In genomic region chr6:90790058-90790457, GRCh38 we compare ENCODE assay signal across 21 cellular contexts.
DNase-seq lines count a peak whose midpoint lies in the region; ATAC-seq, FAIRE-seq and TF ChIP-seq lines count a peak whose summit lies in the region.
"Had no signal": no experiment of that assay in that cellular context is flagged by ENCODE, and none has a peak within 500 bp of the region (broad histone marks: within the 10 kb centered on the region; RNA-seq: fewer than 3 reads in every experiment).

No MANE protein-coding gene starts in this region.

- H3K36me3 Mint-ChIP-seq in stimulated activated naive B cell treated with anti-CD40 and anti-IgM and Interleukin-4, amounts not matched to agents 10 μg/mL and 1 μg/mL and 100 μg/mL, for 72 hours = no peaks in the 10 kb centered on the region
- H3K36me3 Mint-ChIP-seq: activated naive CD8-positive, alpha-beta T cell treated with anti-CD3 and anti-CD28 coated beads, Interleukin-2, amount 10 ng/mL, durations not matched to agents 7 days and 5 days; CD4-positive, CD25-positive, alpha-beta regulatory T cell; neural progenitor cell had no signal

- DNase-seq in EH (ENCODE audit: low read depth) (peak; percentile 39), RWPE2 (ENCODE audit: low spot score) (no peak), fibroblast of mammary gland (ENCODE audit: low read depth) (peak; percentile 11), osteoblast (ENCODE audit: insufficient read length, low spot score, missing footprints) (no peak), midbrain (lab: John Stamatoyannopoulos, UW) (no peak), GM12892 (ENCODE audit: insufficient read length) (no peak)
- no peak for DNase-seq in effector memory CD4-positive, alpha-beta T cell
- DNase-seq in stimulated activated naive B cell treated with anti-CD40 and anti-IgM and Interleukin-4, amounts not matched to agents 10 μg/mL and 1 μg/mL and 100 μg/mL, for 72 hours = no peak
- DNase-seq: activated CD4-positive, alpha-beta T cell treated with anti-CD3 and anti-CD28 coated beads for 36 hours; activated naive CD8-positive, alpha-beta T cell treated with anti-CD3 and anti-CD28 coated beads, Interleukin-2, amount 10 ng/mL, durations not matched to agents 7 days and 5 days; CD4-positive, CD25-positive, alpha-beta regulatory T cell; H7; NCI-H1930; NCI-H82; SHP77; stimulated activated CD4-positive, alpha-beta T cell treated with anti-CD3 and anti-CD28 coated beads, Interleukin-12 subunit alpha, Interleukin-12 subunit beta, amount 100 ng/mL, for 4 hours had no signal

- ATAC-seq in RWPE2 (ENCODE audit: low read depth) = peak; percentile 44; the same call in 2 of the 3 replicates
- no peak for ATAC-seq in stimulated activated naive B cell treated with anti-CD40 and anti-IgM and Interleukin-4, amounts not matched to agents 10 μg/mL and 1 μg/mL and 100 μg/mL, for 72 hours (replicated peaks)
- ATAC-seq: activated CD4-positive, alpha-beta T cell treated with anti-CD3 and anti-CD28 coated beads for 36 hours had no signal

- no peaks in the 10 kb centered on the region for H3K9me3 ChIP-seq in RWPE2 (ENCODE audit: severe bottlenecking)
- H3K9me3 ChIP-seq in osteoblast (ENCODE audit: low read depth, low read length) = no peaks in the 10 kb centered on the region
- H3K9me3 ChIP-seq in effector memory CD4-positive, alpha-beta T cell (ENCODE audit: control insufficient read depth, low read length) = no peaks in the 10 kb centered on the region
- H3K9me3 ChIP-seq: breast epithelium, uterus had no signal

- H3K4me3 Mint-ChIP-seq in stimulated activated naive B cell treated with anti-CD40 and anti-IgM and Interleukin-4, amounts not matched to agents 10 μg/mL and 1 μg/mL and 100 μg/mL, for 72 hours = no peak overlapping the region
- H3K4me3 Mint-ChIP-seq: activated CD4-positive, alpha-beta T cell treated with anti-CD3 and anti-CD28 coated beads for 36 hours; activated naive CD8-positive, alpha-beta T cell treated with anti-CD3 and anti-CD28 coated beads, Interleukin-2, amount 10 ng/mL, durations not matched to agents 7 days and 5 days; CD4-positive, CD25-positive, alpha-beta regulatory T cell; neural progenitor cell had no signal

- no peaks in the 10 kb centered on the region for H3K9me3 Mint-ChIP-seq in stimulated activated naive B cell treated with anti-CD40 and anti-IgM and Interleukin-4, amounts not matched to agents 10 μg/mL and 1 μg/mL and 100 μg/mL, for 72 hours
- H3K9me3 Mint-ChIP-seq: activated naive CD8-positive, alpha-beta T cell treated with anti-CD3 and anti-CD28 coated beads, Interleukin-2, amount 10 ng/mL, durations not matched to agents 7 days and 5 days; CD4-positive, CD25-positive, alpha-beta regulatory T cell; neural progenitor cell had no signal

- peaks cover 0 to 9% of the 10 kb centered on the region in 2 donors for H3K27me3 Mint-ChIP-seq in stimulated activated naive B cell treated with anti-CD40 and anti-IgM and Interleukin-4, amounts not matched to agents 10 μg/mL and 1 μg/mL and 100 μg/mL, for 72 hours
- H3K27me3 Mint-ChIP-seq: CD4-positive, CD25-positive, alpha-beta regulatory T cell had no signal

- H3K4me3 ChIP-seq in RWPE2 (ENCODE audit: severe bottlenecking) = no peak overlapping the region
- no peak overlapping the region for H3K4me3 ChIP-seq in fibroblast of mammary gland (ENCODE audit: control insufficient read depth, low read depth, low read length)
- H3K4me3 ChIP-seq in osteoblast (ENCODE audit: insufficient read depth, low read length) = no peak overlapping the region
- no peak overlapping the region for H3K4me3 ChIP-seq in effector memory CD4-positive, alpha-beta T cell (ENCODE audit: insufficient read depth, low read depth, low read length, poor library complexity, severe bottlenecking)
- H3K4me3 ChIP-seq: breast epithelium, neural progenitor cell, uterus had no signal

- H3K79me2 ChIP-seq in osteoblast (ENCODE audit: insufficient read depth, low read length) = no peaks in the 10 kb centered on the region

- TF ChIP-seq CTCF in RWPE2 (IDR thresholded peaks at IDR 0.05; ENCODE audit: poor library complexity, severe bottlenecking) (no peak), fibroblast of mammary gland (conservative IDR thresholded peaks at IDR 0.05; ENCODE audit: control insufficient read depth, insufficient read depth, low read depth, low read length) (no peak), osteoblast (IDR thresholded peaks at IDR 0.05; ENCODE audit: extremely low read depth, low read depth, low read length) (no peak)

- no peak for TF ChIP-seq POLR2A in GM12892 (IDR thresholded peaks at IDR 0.05; ENCODE audit: low read depth, low read length)

- no peaks in the 10 kb centered on the region for H4K20me1 ChIP-seq in osteoblast (ENCODE audit: insufficient read depth, low read length)

- no peak for FAIRE-seq in GM12892 (lab: Jason Lieb, UNC)
- FAIRE-seq: GM12891, GM19239 had no signal

- H3K4me1 ChIP-seq in RWPE2 (ENCODE audit: insufficient read depth, poor library complexity, severe bottlenecking) = no peaks in the 10 kb centered on the region
- H3K4me1 ChIP-seq in osteoblast (ENCODE audit: insufficient read depth, low read length) = peaks cover 7% of the 10 kb centered on the region
- H3K4me1 ChIP-seq in effector memory CD4-positive, alpha-beta T cell (ENCODE audit: control insufficient read depth, insufficient read depth, low read length, poor library complexity, severe bottlenecking) = no peaks in the 10 kb centered on the region
- H3K4me1 ChIP-seq: breast epithelium, uterus had no signal

- H2AFZ ChIP-seq in osteoblast (ENCODE audit: low read length) = peak overlapping the region; percentile 88

- H3K27ac ChIP-seq in RWPE2 (ENCODE audit: poor library complexity, severe bottlenecking) (no peak overlapping the region), osteoblast (ENCODE audit: low read depth, low read length) (peak overlapping the region; percentile 69)
- no peak overlapping the region for H3K27ac ChIP-seq in effector memory CD4-positive, alpha-beta T cell (ENCODE audit: insufficient read depth, low read length, poor library complexity, severe bottlenecking)
- H3K27ac ChIP-seq: breast epithelium, neural progenitor cell, uterus had no signal

- no peaks in the 10 kb centered on the region for H3K36me3 ChIP-seq in RWPE2 (ENCODE audit: low read depth)
- no peaks in the 10 kb centered on the region for H3K36me3 ChIP-seq in osteoblast (ENCODE audit: insufficient read depth, low read length)
- H3K36me3 ChIP-seq in effector memory CD4-positive, alpha-beta T cell (ENCODE audit: control insufficient read depth, insufficient read depth, low read length) = no peaks in the 10 kb centered on the region
- H3K36me3 ChIP-seq: breast epithelium, neural progenitor cell, uterus had no signal

- no peaks in the 10 kb centered on the region for H3K4me1 Mint-ChIP-seq in stimulated activated naive B cell treated with anti-CD40 and anti-IgM and Interleukin-4, amounts not matched to agents 10 μg/mL and 1 μg/mL and 100 μg/mL, for 72 hours
- H3K4me1 Mint-ChIP-seq: activated CD4-positive, alpha-beta T cell treated with anti-CD3 and anti-CD28 coated beads for 36 hours; activated naive CD8-positive, alpha-beta T cell treated with anti-CD3 and anti-CD28 coated beads, Interleukin-2, amount 10 ng/mL, durations not matched to agents 7 days and 5 days; CD4-positive, CD25-positive, alpha-beta regulatory T cell had no signal

- H3K4me2 ChIP-seq in osteoblast (ENCODE audit: insufficient read depth, low read length) = peak overlapping the region; percentile 18
- H3K4me2 ChIP-seq: neural progenitor cell had no signal

- no peak overlapping the region for H3K27ac Mint-ChIP-seq in stimulated activated naive B cell treated with anti-CD40 and anti-IgM and Interleukin-4, amounts not matched to agents 10 μg/mL and 1 μg/mL and 100 μg/mL, for 72 hours
- H3K27ac Mint-ChIP-seq: activated CD4-positive, alpha-beta T cell treated with anti-CD3 and anti-CD28 coated beads for 36 hours; activated naive CD8-positive, alpha-beta T cell treated with anti-CD3 and anti-CD28 coated beads, Interleukin-2, amount 10 ng/mL, durations not matched to agents 7 days and 5 days; neural progenitor cell had no signal

- H3K27me3 ChIP-seq in RWPE2 (ENCODE audit: insufficient read depth, poor library complexity, severe bottlenecking) (no peaks in the 10 kb centered on the region), osteoblast (ENCODE audit: insufficient read depth, low read length) (no peaks in the 10 kb centered on the region)
- H3K27me3 ChIP-seq in effector memory CD4-positive, alpha-beta T cell (replicated peaks; ENCODE audit: control insufficient read depth, insufficient read depth, low read length, poor library complexity, severe bottlenecking) = no peaks in the 10 kb centered on the region
- H3K27me3 ChIP-seq: breast epithelium, neural progenitor cell, uterus had no signal

Comparison
In these comparisons a context has a peak if more than half of its experiments do, and no peak if none do; other contexts are left out.
1. DNase-seq: peak in EH (single experiment) and fibroblast of mammary gland (single experiment); none in RWPE2 (single experiment), osteoblast (single experiment), effector memory CD4-positive, alpha-beta T cell (0 of 3), midbrain (single experiment), GM12892 (single experiment) and stimulated activated naive B cell treated with anti-CD40 and anti-IgM and Interleukin-4, amounts not matched to agents 10 μg/mL and 1 μg/mL and 100 μg/mL, for 72 hours (single experiment).